In the genomic region with DNA sequence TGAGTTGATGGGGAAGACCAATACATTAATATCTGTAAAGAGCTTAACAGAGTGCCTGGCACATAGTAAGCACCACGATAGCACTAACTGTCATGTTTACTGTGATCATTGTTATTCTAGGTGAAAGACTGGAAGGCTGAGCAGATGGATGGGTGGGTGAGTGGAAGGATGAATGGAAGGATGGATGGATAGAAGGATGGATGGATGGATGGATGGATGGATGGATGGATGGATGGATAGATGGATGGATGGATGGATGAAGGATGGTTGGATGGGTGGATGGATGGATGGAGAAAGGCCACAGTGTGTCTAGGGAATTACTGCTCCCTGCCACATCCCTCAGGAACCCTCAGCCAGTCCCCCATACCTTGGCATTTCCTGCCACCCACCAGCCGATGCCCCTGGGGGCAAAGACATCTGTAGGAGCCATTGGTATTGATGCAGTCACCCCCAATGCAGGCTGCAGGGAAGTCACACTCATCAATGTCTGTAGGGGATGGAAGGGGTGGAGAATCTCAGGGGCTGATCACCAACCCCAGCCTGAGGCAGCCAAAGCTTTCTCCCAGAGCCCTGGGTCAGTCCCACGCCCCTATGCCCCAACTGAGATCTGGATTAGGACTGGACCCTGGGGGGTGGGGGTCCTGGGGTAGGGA, we compare ENCODE assay signal across 13 cellular contexts. TPM values are rescaled to one million over a fixed set of nuclear protein-coding genes. Genes with fewer than 3 reads are reported as not detected.
DNase-seq lines count a peak whose midpoint lies in the region; ATAC-seq and TF ChIP-seq lines count a peak whose summit lies in the region.
"Had no signal": no experiment of that assay in that cellular context is flagged by ENCODE, and none has a peak within 500 bp of the region (broad histone marks: within the 10 kb centered on the region; RNA-seq: fewer than 3 reads in every experiment).

No MANE protein-coding gene starts in this region.

- no peaks in the 10 kb centered on the region for H3K9me3 Mint-ChIP-seq in activated T-cell treated with anti-CD3 and anti-CD28 coated beads, Interleukin-2, amount 50 U/mL, for 24 hours
- no peaks in the 10 kb centered on the region for H3K9me3 Mint-ChIP-seq in naive thymus-derived CD4-positive, alpha-beta T cell

- H3K27ac Mint-ChIP-seq in activated T-cell treated with anti-CD3 and anti-CD28 coated beads, Interleukin-2, amount 50 U/mL, for 24 hours = peak overlapping the region; percentile 67
- peak overlapping the region in 5 of 9 donors; percentile 26 to 88 (median 74) for H3K27ac Mint-ChIP-seq in naive thymus-derived CD4-positive, alpha-beta T cell

- no peak for DNase-seq in activated T-cell treated with anti-CD3 and anti-CD28 coated beads, Interleukin-2, amount 50 U/mL, for 24 hours
- no peak for DNase-seq in activated T-cell treated with anti-CD3 and anti-CD28 coated beads, Interleukin-2, amount 50 U/mL, for 1 hour
- DNase-seq in naive thymus-derived CD4-positive, alpha-beta T cell = no peak
- DNase-seq in AG08395 (ENCODE audit: low spot score) = no peak
- no peak for DNase-seq in esophagus muscularis mucosa (ENCODE audit: extremely low spot score)
- DNase-seq in posterior vena cava (ENCODE audit: low spot score) = no peak
- DNase-seq: MG63, NCI-H1092 treated with DMSO at 0.1 percent for 48 hours, NCI-H1694, NCI-H446 had no signal

- no peak for TF ChIP-seq EP300 in esophagus muscularis mucosa (IDR thresholded peaks at IDR 0.05)

- ATAC-seq in naive thymus-derived CD4-positive, alpha-beta T cell = no peak
- no peak for ATAC-seq in GM18907 (IDR thresholded peaks at IDR 0.05; ENCODE audit: unreplicated experiment)
- ATAC-seq: HepG2 had no signal

- H3K36me3 Mint-ChIP-seq in activated T-cell treated with anti-CD3 and anti-CD28 coated beads, Interleukin-2, amount 50 U/mL, for 24 hours (ENCODE audit: low read depth) = peaks cover 34% of the 10 kb centered on the region
- peaks cover 0 to 9% (median 0%) of the 10 kb centered on the region in 5 donors for H3K36me3 Mint-ChIP-seq in naive thymus-derived CD4-positive, alpha-beta T cell

- CTCF ChIA-PET in naive thymus-derived CD4-positive, alpha-beta T cell (lab: Charles Lee) = interaction anchor here (1.5 to 9.8 kb wide), 4 partner anchors 10 to 47 kb away, joined by 7 to 126 read pairs (median 44); a partner anchor contains a TSS

- H3K27ac ChIP-seq in VCaP = peak overlapping the region; percentile 98
- H3K27ac ChIP-seq in naive thymus-derived CD4-positive, alpha-beta T cell (ENCODE audit: low read depth, low read length) = no peak overlapping the region
- H3K27ac ChIP-seq in esophagus muscularis mucosa (replicated peaks in 1 of 4) = peak overlapping the region in 1 of 4 donors; percentile 94

- no peaks in the 10 kb centered on the region for H3K9me3 ChIP-seq in naive thymus-derived CD4-positive, alpha-beta T cell (ENCODE audit: control insufficient read depth in 2 of 3, low read length in 3 of 3)
- no peaks in the 10 kb centered on the region for H3K9me3 ChIP-seq in esophagus muscularis mucosa
- H3K9me3 ChIP-seq: MG63 had no signal

- H3K4me3 Mint-ChIP-seq in activated T-cell treated with anti-CD3 and anti-CD28 coated beads, Interleukin-2, amount 50 U/mL, for 24 hours = no peak overlapping the region
- H3K4me3 Mint-ChIP-seq in naive thymus-derived CD4-positive, alpha-beta T cell = no peak overlapping the region

- intact Hi-C loops in naive thymus-derived CD4-positive, alpha-beta T cell (cut with micrococcal nuclease) = loop anchor here in 1 of 2 donors (10.0 kb wide), 1 partner anchor 312 kb away; a partner anchor contains a TSS
- intact Hi-C loops in esophagus muscularis mucosa (cut with DNase I) = loop anchor here (5.0 kb wide), 1 partner anchor 49 kb away; no protein-coding TSS in a partner anchor
- intact Hi-C loops in posterior vena cava (cut with DNase I) = loop anchor here in 1 of 2 donors (5.0 kb wide), 1 partner anchor 44 kb away; no protein-coding TSS in a partner anchor

- peaks cover 0 to 22% (median 3%) of the 10 kb centered on the region in 3 experiments for H3K36me3 ChIP-seq in naive thymus-derived CD4-positive, alpha-beta T cell (ENCODE audit: control insufficient read depth in 2 of 3, insufficient read depth in 3 of 3, low read length in 3 of 3)
- peaks cover 8 to 71% (median 56%) of the 10 kb centered on the region in 4 donors for H3K36me3 ChIP-seq in esophagus muscularis mucosa

- H3K4me3 ChIP-seq in naive thymus-derived CD4-positive, alpha-beta T cell (ENCODE audit: low read length) = no peak overlapping the region
- no peak overlapping the region for H3K4me3 ChIP-seq in esophagus muscularis mucosa
- H3K4me3 ChIP-seq: MG63 had no signal

- peaks cover 27 to 38% of the 10 kb centered on the region in 2 donors for H3K4me1 ChIP-seq in naive thymus-derived CD4-positive, alpha-beta T cell (ENCODE audit: control insufficient read depth in 2 of 2, insufficient read depth in 2 of 2, low read length in 2 of 2)
- peaks cover 23 to 48% (median 45%) of the 10 kb centered on the region in 4 donors for H3K4me1 ChIP-seq in esophagus muscularis mucosa

- POLR2A ChIA-PET in naive thymus-derived CD4-positive, alpha-beta T cell (lab: Charles Lee) = interaction anchor here (1.6 to 14.3 kb wide), 10 partner anchors 9 to 72 kb away, joined by 3 to 186 read pairs (median 44); a partner anchor contains a TSS

- whole genome bisulfite sequencing in esophagus muscularis mucosa = 88% methylated on average over 2 of the region's 3 CpGs

- no peak for TF ChIP-seq POLR2A in esophagus muscularis mucosa (IDR thresholded peaks at IDR 0.05; ENCODE audit: low read depth)

- no peaks in the 10 kb centered on the region for H3K27me3 ChIP-seq in naive thymus-derived CD4-positive, alpha-beta T cell (ENCODE audit: control insufficient read depth in 2 of 2, insufficient read depth in 2 of 2, low read length in 2 of 2)
- no peaks in the 10 kb centered on the region for H3K27me3 ChIP-seq in esophagus muscularis mucosa
- H3K27me3 ChIP-seq: MG63 had no signal

- no peaks in the 10 kb centered on the region for H3K27me3 Mint-ChIP-seq in activated T-cell treated with anti-CD3 and anti-CD28 coated beads, Interleukin-2, amount 50 U/mL, for 24 hours
- no peaks in the 10 kb centered on the region for H3K27me3 Mint-ChIP-seq in naive thymus-derived CD4-positive, alpha-beta T cell

- peaks cover 54% of the 10 kb centered on the region for H3K4me1 Mint-ChIP-seq in activated T-cell treated with anti-CD3 and anti-CD28 coated beads, Interleukin-2, amount 50 U/mL, for 24 hours (ENCODE audit: low read depth)
- peaks cover 26 to 53% (median 37%) of the 10 kb centered on the region in 7 donors for H3K4me1 Mint-ChIP-seq in naive thymus-derived CD4-positive, alpha-beta T cell

- TF ChIP-seq CTCF in VCaP (conservative IDR thresholded peaks at IDR 0.05) = no peak
- no peak for TF ChIP-seq CTCF in esophagus muscularis mucosa (IDR thresholded peaks at IDR 0.05)

RNA-seq across cellular contexts. Expression of a gene that starts 15.3 kb away (rescaled TPM):
- 100 to 1,000 TPM in 4 of 5 experiments, 10 to 100 TPM in 1; 91.4 to 288 (median 280) TPM for total RNA-seq in naive thymus-derived CD4-positive, alpha-beta T cell
- 10 to 100 TPM; 18.7 to 41.2 TPM for polyA plus RNA-seq in naive thymus-derived CD4-positive, alpha-beta T cell
- total RNA-seq in esophagus muscularis mucosa (100 to 1,000 TPM; 107 to 208 (median 137) TPM), posterior vena cava (100 to 1,000 TPM; 127 to 196 TPM)

RNA-seq across cellular contexts. Expression of a gene that starts 18.0 kb away (rescaled TPM):
- 10 to 100 TPM; 63.2 to 79.8 (median 70.4) TPM for total RNA-seq in naive thymus-derived CD4-positive, alpha-beta T cell
- 10 to 100 TPM; 27.0 to 69.1 TPM for polyA plus RNA-seq in naive thymus-derived CD4-positive, alpha-beta T cell
- total RNA-seq in esophagus muscularis mucosa = 100 to 1,000 TPM in 2 of 4 donors, 10 to 100 TPM in 2; 74.3 to 115 (median 104) TPM
- 10 to 100 TPM; 66.3 to 74.3 TPM for total RNA-seq in posterior vena cava

RNA-seq across cellular contexts. Expression of a gene that starts 27.4 kb away (rescaled TPM):
- 10 to 100 TPM; 29.1 to 40.9 (median 32.9) TPM for total RNA-seq in naive thymus-derived CD4-positive, alpha-beta T cell
- 10 to 100 TPM; 82.6 to 86.0 TPM for polyA plus RNA-seq in naive thymus-derived CD4-positive, alpha-beta T cell
- total RNA-seq in esophagus muscularis mucosa (10 to 100 TPM; 43.6 to 77.3 (median 63.3) TPM), posterior vena cava (10 to 100 TPM; 29.2 to 29.5 TPM)

RNA-seq across cellular contexts. Expression of a gene that starts 29.5 kb away (rescaled TPM):
- 10 to 100 TPM; 33.0 to 59.7 (median 45.3) TPM for total RNA-seq in naive thymus-derived CD4-positive, alpha-beta T cell
- polyA plus RNA-seq in naive thymus-derived CD4-positive, alpha-beta T cell = 100 to 1,000 TPM in 1 of 2 donors, 10 to 100 TPM in 1; 87.7 to 115 TPM
- 10 to 100 TPM; 47.9 to 90.4 (median 75.0) TPM for total RNA-seq in esophagus muscularis mucosa
- 10 to 100 TPM; 43.3 to 53.0 TPM for total RNA-seq in posterior vena cava

RNA-seq across cellular contexts. Expression of a gene that starts 33.0 kb away (rescaled TPM):
- total RNA-seq in naive thymus-derived CD4-positive, alpha-beta T cell = 100 to 1,000 TPM; 108 to 207 (median 128) TPM
- 10 to 100 TPM; 12.3 to 14.2 TPM for polyA plus RNA-seq in naive thymus-derived CD4-positive, alpha-beta T cell
- total RNA-seq in esophagus muscularis mucosa = 100 to 1,000 TPM; 186 to 472 (median 293) TPM
- 100 to 1,000 TPM; 190 to 223 TPM for total RNA-seq in posterior vena cava
